Comparison of ENCODE assay signal across 22 cellular contexts in the genomic region with DNA sequence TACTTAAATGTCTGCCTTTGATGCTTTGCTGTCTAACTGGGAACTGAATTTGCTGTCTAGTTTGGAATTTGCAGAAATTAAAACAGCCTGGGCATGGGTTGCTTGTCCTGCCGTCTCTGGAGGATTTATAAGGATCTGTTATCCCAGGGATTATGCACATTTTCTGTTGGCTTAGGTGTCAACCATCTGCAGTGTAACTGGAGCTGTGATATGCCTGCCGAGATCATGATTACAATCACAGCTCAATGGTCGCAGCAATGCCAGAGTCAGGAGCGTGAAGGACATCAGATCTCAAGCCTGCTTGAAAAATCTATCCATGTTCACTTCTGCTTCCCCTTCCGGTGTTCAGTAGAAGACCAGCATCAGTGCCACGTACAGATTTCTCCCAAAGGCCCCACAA.
"Had no signal": no experiment of that assay in that cellular context is flagged by ENCODE, and none has a peak within 500 bp of the region (broad histone marks: within the 10 kb centered on the region; RNA-seq: fewer than 3 reads in every experiment).

No MANE protein-coding gene starts in this region.

- DNase-seq: activated CD4-positive, alpha-beta memory T cell treated with anti-CD3 and anti-CD28 coated beads, Interleukin-2, amount 10 ng/mL, durations not matched to agents 7 days and 5 days; activated CD4-positive, alpha-beta T cell treated with anti-CD3 and anti-CD28 coated beads, Interleukin-2, amount 10 ng/mL, durations not matched to agents 7 days and 5 days; activated CD4-positive, CD25-positive, alpha-beta regulatory T cell; activated naive CD4-positive, alpha-beta T cell treated with anti-CD3 and anti-CD28 coated beads, Interleukin-2, amount 50 U/mL, for 16 hours; activated naive CD8-positive, alpha-beta T cell treated with anti-CD3 and anti-CD28 coated beads, Interleukin-2, amount 10 ng/mL, durations not matched to agents 7 days and 5 days; activated T-cell treated with anti-CD3 and anti-CD28 coated beads for 4 hours; adrenal gland; anterior cingulate cortex; Karpas-422; MM.1S; NCI-H1105; NCI-H1436; NCI-H1694 treated with DMSO at 0.1 percent for 48 hours; NCI-H2081; NCI-H2227 treated with DMSO at 0.1 percent for 48 hours; NCI-H69; NK-92 treated with Interleukin-12 subunit alpha and Interleukin-12 subunit beta, amount 100 ng/mL, for 24 hours; Peyer's patch; Right ventricle myocardium superior; T-helper 17 cell; T-helper 9 cell had no signal

- FAIRE-seq: K562 had no signal

- ATAC-seq: K562, T-helper 17 cell had no signal
